12 cellular contexts compared by ENCODE assay signal in genomic region chr3:74883690-74884089, GRCh38.
A peak's percentile ranks its signal among the peaks of the same experiment; 100 is the strongest.
DNase-seq lines count a peak whose midpoint lies in the region; ATAC-seq and TF ChIP-seq lines count a peak whose summit lies in the region.
"Had no signal": no experiment of that assay in that cellular context is flagged by ENCODE, and none has a peak within 500 bp of the region (broad histone marks: within the 10 kb centered on the region; RNA-seq: fewer than 3 reads in every experiment).

No MANE protein-coding gene starts in this region.

- no peak overlapping the region for H3K27ac Mint-ChIP-seq in activated CD4-positive, alpha-beta T cell treated with anti-CD3 and anti-CD28 coated beads for 36 hours
- H3K27ac Mint-ChIP-seq: CD4-positive, CD25-positive, alpha-beta regulatory T cell had no signal

- peaks cover 25% of the 10 kb centered on the region for H3K9me3 ChIP-seq in left ventricle myocardium inferior (replicated peaks)
- H3K9me3 ChIP-seq in heart right ventricle, result peaks cover 0 to 24% (median 0%) of the 10 kb centered on the region in 11 donors

- H3K4me3 ChIP-seq in left ventricle myocardium inferior, result no peak overlapping the region
- H3K4me3 ChIP-seq in heart right ventricle, result no peak overlapping the region

- H3K27ac ChIP-seq in left ventricle myocardium inferior (replicated peaks), result no peak overlapping the region
- no peak overlapping the region for H3K27ac ChIP-seq in heart right ventricle
- H3K27ac ChIP-seq in foreskin keratinocyte, result no peak overlapping the region

- H3K4me1 ChIP-seq in left ventricle myocardium inferior (no peaks in the 10 kb centered on the region), heart right ventricle (no peaks in the 10 kb centered on the region), foreskin keratinocyte (no peaks in the 10 kb centered on the region)

- no peaks in the 10 kb centered on the region for H3K36me3 Mint-ChIP-seq in activated CD4-positive, alpha-beta T cell treated with anti-CD3 and anti-CD28 coated beads for 36 hours (ENCODE audit: low read depth)
- H3K36me3 Mint-ChIP-seq: CD4-positive, CD25-positive, alpha-beta regulatory T cell had no signal

- 68 to 69% methylated on average over 2 of the region's 2 CpGs for WGBS in heart right ventricle, 2 donors

- ATAC-seq in heart right ventricle (no peak), foreskin keratinocyte (peak; percentile 26), HG02678 (IDR thresholded peaks at IDR 0.05; ENCODE audit: unreplicated experiment) (no peak), GM19463 (IDR thresholded peaks at IDR 0.05; ENCODE audit: unreplicated experiment) (no peak)
- no peak for ATAC-seq in activated CD4-positive, alpha-beta T cell treated with anti-CD3 and anti-CD28 coated beads for 36 hours
- ATAC-seq: activated CD4-positive, CD25-positive, alpha-beta regulatory T cell treated with anti-CD3 and anti-CD28 coated beads, Interleukin-2, amount 50 U/mL, for 24 hours had no signal

- H3K9me3 Mint-ChIP-seq in activated CD4-positive, alpha-beta T cell treated with anti-CD3 and anti-CD28 coated beads for 36 hours (ENCODE audit: low read depth), result peaks cover 9% of the 10 kb centered on the region

- peak; percentile 31 for TF ChIP-seq CTCF in left ventricle myocardium inferior (IDR thresholded peaks at IDR 0.05; ENCODE audit: borderline replicate concordance)
- TF ChIP-seq CTCF in heart right ventricle (IDR thresholded peaks at IDR 0.05), result peak in 2 of 9 donors; percentile 12 to 24
- TF ChIP-seq CTCF in foreskin keratinocyte (conservative IDR thresholded peaks at IDR 0.05), result peak; percentile 44

- H3K4me3 Mint-ChIP-seq in activated CD4-positive, alpha-beta T cell treated with anti-CD3 and anti-CD28 coated beads for 36 hours, result no peak overlapping the region
- H3K4me3 Mint-ChIP-seq: CD4-positive, CD25-positive, alpha-beta regulatory T cell had no signal

- H3K27me3 ChIP-seq in left ventricle myocardium inferior (ENCODE audit: low read depth) (no peaks in the 10 kb centered on the region), heart right ventricle (no peaks in the 10 kb centered on the region), foreskin keratinocyte (no peaks in the 10 kb centered on the region)

- intact Hi-C loops in left ventricle myocardium inferior (cut with micrococcal nuclease), result no loop called here
- intact Hi-C loops in heart right ventricle (cut with DNase I), result no loop called here
- intact Hi-C loops in activated CD4-positive, alpha-beta T cell treated with anti-CD3 and anti-CD28 coated beads for 36 hours (cut with DNase I, micrococcal nuclease), result no loop called here

- CTCF ChIA-PET in activated CD4-positive, alpha-beta T cell treated with anti-CD3 and anti-CD28 coated beads for 36 hours (lab: Charles Lee), result interaction anchor here (1.1 kb wide), 1 partner anchor 15 kb away, joined by 3 read pairs; no protein-coding TSS in a partner anchor

- no peaks in the 10 kb centered on the region for H3K4me1 Mint-ChIP-seq in activated CD4-positive, alpha-beta T cell treated with anti-CD3 and anti-CD28 coated beads for 36 hours
- H3K4me1 Mint-ChIP-seq: CD4-positive, CD25-positive, alpha-beta regulatory T cell had no signal

- no peak for DNase-seq in left ventricle myocardium inferior
- DNase-seq in heart right ventricle, result no peak
- DNase-seq in RKO (ENCODE audit: low spot score), result peak; percentile 46
- DNase-seq in foreskin keratinocyte, result peak in 1 of 2 donors; percentile 11
- no peak for DNase-seq in activated CD4-positive, alpha-beta T cell treated with anti-CD3 and anti-CD28 coated beads for 36 hours
- DNase-seq in NCI-H1930 (lab: John Stamatoyannopoulos, UW), result no peak
- DNase-seq: activated naive CD4-positive, alpha-beta T cell treated with Interleukin-2 at 50 U/mL for 16 hours; CD4-positive, CD25-positive, alpha-beta regulatory T cell; NCI-H774 had no signal

- POLR2A ChIA-PET in activated CD4-positive, alpha-beta T cell treated with anti-CD3 and anti-CD28 coated beads for 36 hours (lab: Charles Lee), result no interaction called here

- H3K36me3 ChIP-seq in left ventricle myocardium inferior (no peaks in the 10 kb centered on the region), heart right ventricle (no peaks in the 10 kb centered on the region)

- H3K27me3 Mint-ChIP-seq in activated CD4-positive, alpha-beta T cell treated with anti-CD3 and anti-CD28 coated beads for 36 hours, result no peaks in the 10 kb centered on the region
- H3K27me3 Mint-ChIP-seq: CD4-positive, CD25-positive, alpha-beta regulatory T cell had no signal
